In the genomic region with DNA sequence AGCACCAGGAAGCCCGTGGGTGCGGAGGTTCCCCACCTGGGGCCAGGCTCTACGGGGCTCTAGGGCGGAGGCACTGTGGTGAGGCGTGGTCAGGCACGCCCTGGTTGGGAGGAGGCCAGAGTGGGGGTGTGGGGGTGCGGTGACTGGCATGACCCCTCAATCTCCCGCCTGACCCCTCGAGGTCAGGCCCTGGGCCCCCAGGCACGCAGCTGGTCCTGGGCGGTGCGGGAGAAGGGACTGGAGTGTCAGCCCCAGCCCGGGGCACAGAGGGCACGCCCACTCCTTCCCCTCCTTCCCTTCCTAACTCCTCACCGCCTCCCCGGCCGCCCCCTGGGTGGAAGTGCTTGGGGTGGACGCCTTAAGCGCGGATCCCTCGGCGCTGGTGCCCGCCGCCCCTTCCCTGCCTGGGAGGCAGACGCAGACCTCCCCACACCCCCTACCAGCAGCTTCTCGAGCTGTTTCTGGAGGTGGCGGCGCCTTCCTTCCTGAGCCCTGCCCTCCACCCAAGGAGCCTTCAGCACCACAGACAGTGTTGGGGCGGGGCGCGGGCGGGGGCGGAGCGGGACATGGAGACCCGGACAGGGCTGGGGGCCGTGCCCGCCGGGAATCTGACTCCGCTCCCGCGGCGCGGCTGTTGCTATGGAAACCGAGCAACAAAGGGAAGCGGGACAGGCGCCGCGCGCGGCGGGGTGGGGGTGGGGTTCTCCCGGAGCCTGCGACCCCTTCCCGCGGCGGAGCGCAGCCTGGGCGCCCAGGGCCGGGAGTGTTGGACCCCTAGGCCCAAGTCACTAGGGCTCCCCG, we compare ENCODE assay signal across 8 cellular contexts. TPM values are rescaled to one million over a fixed set of nuclear protein-coding genes. Genes with fewer than 3 reads are reported as not detected.
DNase-seq lines count a peak whose midpoint lies in the region; ATAC-seq and TF ChIP-seq lines count a peak whose summit lies in the region.

No MANE protein-coding gene starts in this region.

- TF ChIP-seq RAD21 in Ishikawa (IDR thresholded peaks at IDR 0.05; ENCODE audit: low read depth), result 0 out of 2 replicates have a peak, but pooled peaks have one; percentile 3

- ATAC-seq in HG02884 (IDR thresholded peaks at IDR 0.05; ENCODE audit: unreplicated experiment), result no peak

- DNase-seq in COLO829 (ENCODE audit: low spot score) (peak; percentile 74), RKO (ENCODE audit: low spot score) (peak; percentile 81), fibroblast of villous mesenchyme (ENCODE audit: low read depth) (peak; percentile 90), type B pancreatic cell (ENCODE audit: extremely low spot score, unreplicated experiment) (peak; percentile 92)
- peak; percentile 75 for DNase-seq in activated naive CD4-positive, alpha-beta T cell treated with Interleukin-2 at 50 U/mL for 16 hours

- H3K9me3 Mint-ChIP-seq in nephron (no peaks in the 10 kb centered on the region), type B pancreatic cell (no peaks in the 10 kb centered on the region)

- TF ChIP-seq CTCF in fibroblast of villous mesenchyme (IDR thresholded peaks at IDR 0.05; ENCODE audit: insufficient read depth, low read depth, low read length), result no peak
- TF ChIP-seq CTCF in nephron (IDR thresholded peaks at IDR 0.05; ENCODE audit: unreplicated experiment in 3 of 3), result no peak
- TF ChIP-seq CTCF in type B pancreatic cell (conservative IDR thresholded peaks at IDR 0.05), result no peak

- peaks cover 11% of the 10 kb centered on the region for H3K27me3 Mint-ChIP-seq in nephron (ENCODE audit: low read depth)
- peaks cover 8% of the 10 kb centered on the region for H3K27me3 Mint-ChIP-seq in type B pancreatic cell

- H3K27ac Mint-ChIP-seq in nephron (peak overlapping the region in 1 of 3 experiments; percentile 61), type B pancreatic cell (no peak overlapping the region)

- H3K4me3 Mint-ChIP-seq in nephron (peak overlapping the region; percentile 67 to 70 (median 68)), type B pancreatic cell (peak overlapping the region; percentile 72)

- peaks cover 5% of the 10 kb centered on the region for H3K4me1 Mint-ChIP-seq in nephron
- H3K4me1 Mint-ChIP-seq in type B pancreatic cell (ENCODE audit: unreplicated experiment), result no peaks in the 10 kb centered on the region

- H3K36me3 Mint-ChIP-seq in nephron (ENCODE audit: low read depth), result no peaks in the 10 kb centered on the region
- H3K36me3 Mint-ChIP-seq in type B pancreatic cell, result no peaks in the 10 kb centered on the region

- peak; percentile 55; the same call in 1 of the 2 replicates for TF ChIP-seq EP300 in Ishikawa (IDR thresholded peaks at IDR 0.05; ENCODE audit: borderline replicate concordance)

- peak overlapping the region; percentile 60 for H3K4me3 ChIP-seq in fibroblast of villous mesenchyme (ENCODE audit: low read depth, low read length)

TF ChIP-seq in Ishikawa, 13 proteins besides CTCF, POLR2A, EP300 and RAD21:
- TF ChIP-seq TEAD4 (IDR thresholded peaks at IDR 0.05) (no peak), TCF12 (IDR thresholded peaks at IDR 0.05; ENCODE audit: low read depth) (peak; percentile 64; the same call in 1 of the 2 replicates), TAF1 (IDR thresholded peaks at IDR 0.05; ENCODE audit: low read depth) (no peak), ZBTB7A (IDR thresholded peaks at IDR 0.05; ENCODE audit: low read depth) (peak; percentile 84), FOXM1 (IDR thresholded peaks at IDR 0.05; ENCODE audit: borderline replicate concordance, low read depth) (no peak), NFIC (IDR thresholded peaks at IDR 0.05) (peak; percentile 35; the same call in 1 of the 2 replicates), CEBPB (IDR thresholded peaks at IDR 0.05) (no peak), CREB1 (IDR thresholded peaks at IDR 0.05; ENCODE audit: low read depth) (no peak), YY1 (IDR thresholded peaks at IDR 0.05; ENCODE audit: low read depth) (no peak), EGR1 (IDR thresholded peaks at IDR 0.05) (peak; percentile 31), REST (IDR thresholded peaks at IDR 0.05; ENCODE audit: low read depth) (peak; percentile 76)
- TF ChIP-seq, protein P1, sequence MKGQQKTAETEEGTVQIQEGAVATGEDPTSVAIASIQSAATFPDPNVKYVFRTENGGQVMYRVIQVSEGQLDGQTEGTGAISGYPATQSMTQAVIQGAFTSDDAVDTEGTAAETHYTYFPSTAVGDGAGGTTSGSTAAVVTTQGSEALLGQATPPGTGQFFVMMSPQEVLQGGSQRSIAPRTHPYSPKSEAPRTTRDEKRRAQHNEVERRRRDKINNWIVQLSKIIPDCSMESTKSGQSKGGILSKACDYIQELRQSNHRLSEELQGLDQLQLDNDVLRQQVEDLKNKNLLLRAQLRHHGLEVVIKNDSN (IDR thresholded peaks at IDR 0.05), result no peak
- TF ChIP-seq, protein P2, sequence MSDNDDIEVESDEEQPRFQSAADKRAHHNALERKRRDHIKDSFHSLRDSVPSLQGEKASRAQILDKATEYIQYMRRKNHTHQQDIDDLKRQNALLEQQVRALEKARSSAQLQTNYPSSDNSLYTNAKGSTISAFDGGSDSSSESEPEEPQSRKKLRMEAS (IDR thresholded peaks at IDR 0.05), result peak; percentile 41

RNA-seq across cellular contexts. Expression of gene CRIP2, which starts 0.7 kb away (rescaled TPM):
- 8.6 and 18.0 TPM in 2 replicates for total RNA-seq in fibroblast of villous mesenchyme
- 11.2 and 20.3 TPM in 2 replicates for total RNA-seq in type B pancreatic cell (ENCODE audit: low replicate concordance)

RNA-seq across cellular contexts. Expression of gene CRIP1, which starts 12.8 kb away (rescaled TPM):
- total RNA-seq in fibroblast of villous mesenchyme, result 1.3 and 2.6 TPM in 2 replicates
- 5.1 and 15.4 TPM in 2 replicates for total RNA-seq in type B pancreatic cell (ENCODE audit: low replicate concordance)

RNA-seq across cellular contexts. Expression of gene TEDC1, which starts 17.2 kb away (rescaled TPM):
- total RNA-seq in fibroblast of villous mesenchyme (7.3 and 8.4 TPM in 2 replicates), type B pancreatic cell (ENCODE audit: low replicate concordance) (11.9 and 22.1 TPM in 2 replicates)

RNA-seq across cellular contexts. Expression of gene TMEM121, which starts 52.5 kb away (rescaled TPM):
- 2.9 and 5.2 TPM in 2 replicates for total RNA-seq in fibroblast of villous mesenchyme
- total RNA-seq in type B pancreatic cell (ENCODE audit: low replicate concordance), result 1.4 and 5.5 TPM in 2 replicates

RNA-seq across cellular contexts. Expression of gene MTA1, which starts 54.2 kb away (rescaled TPM):
- total RNA-seq in fibroblast of villous mesenchyme, result 38.0 and 52.7 TPM in 2 replicates
- total RNA-seq in type B pancreatic cell (ENCODE audit: low replicate concordance), result 113 and 194 TPM in 2 replicates
